In genomic region chr1:100609849-100610248, GRCh38 we compare ENCODE assay signal across 26 cellular contexts.
"Had no signal": no experiment of that assay in that cellular context is flagged by ENCODE, and none has a peak within 500 bp of the region (broad histone marks: within the 10 kb centered on the region; RNA-seq: fewer than 3 reads in every experiment).

No MANE protein-coding gene starts in this region.

- DNase-seq: islet precursor cell; left ventricle myocardium inferior; mesendoderm; naive B cell; natural killer cell; nucleus accumbens; pancreas; posterior cingulate gyrus; retina; right cardiac atrium; stimulated activated CD4-positive, alpha-beta T cell treated with anti-CD3 and anti-CD28 coated beads, Interleukin-12 subunit alpha, Interleukin-12 subunit beta, amount 100 ng/mL, for 4 hours; stimulated activated CD4-positive, alpha-beta T cell treated with anti-CD3 and anti-CD28 coated beads, Interleukin-15, amount 100 ng/mL, for 24 hours; stimulated activated CD4-positive, alpha-beta T cell treated with anti-CD3 and anti-CD28 coated beads, Interleukin-2, amount 100 ng/mL, for 24 hours; stimulated activated CD4-positive, alpha-beta T cell treated with anti-CD3 and anti-CD28 coated beads, Interleukin-4, amount 100 ng/mL, for 1 hour; stimulated activated naive CD4-positive, alpha-beta T cell; tibial artery; trophoblast cell; upper lobe of right lung had no signal

- H3K4me3 ChIP-seq: hepatocyte, left ventricle myocardium inferior, lung, pancreas, prostate gland, skin epidermis, suprapubic skin, thoracic aorta, tibial artery, upper lobe of right lung had no signal

- H3K36me3 Mint-ChIP-seq: mesothelial cell of epicardium, naive B cell, natural killer cell had no signal

- H3K36me3 ChIP-seq: left ventricle myocardium inferior, pancreas, prostate gland, suprapubic skin, thoracic aorta, tibial artery, upper lobe of right lung had no signal

- H2AFZ ChIP-seq: hepatocyte had no signal

- H3K4me3 Mint-ChIP-seq: mesothelial cell of epicardium, naive B cell, natural killer cell had no signal

- H3K27me3 ChIP-seq: hepatocyte, pancreas, suprapubic skin, tibial artery, upper lobe of right lung had no signal

- H3K79me2 ChIP-seq: hepatocyte had no signal

- H3K4me1 ChIP-seq: left ventricle myocardium inferior, pancreas, prostate gland, suprapubic skin, upper lobe of right lung had no signal

- ATAC-seq: natural killer cell, pancreas, right cardiac atrium, sciatic nerve, upper lobe of right lung had no signal

- H3K4me2 ChIP-seq: hepatocyte had no signal

- H3K27ac ChIP-seq: hepatocyte, left ventricle myocardium inferior, pancreas, prostate gland, suprapubic skin, thoracic aorta, tibial artery, upper lobe of right lung had no signal

- H3K9me3 ChIP-seq: left ventricle myocardium inferior, pancreas, prostate gland, suprapubic skin, thoracic aorta, tibial artery, upper lobe of right lung had no signal

- H3K9me3 Mint-ChIP-seq: natural killer cell had no signal

- H3K27ac Mint-ChIP-seq: mesothelial cell of epicardium, naive B cell, natural killer cell had no signal

- H3K4me1 Mint-ChIP-seq: naive B cell had no signal
